In the genomic region with DNA sequence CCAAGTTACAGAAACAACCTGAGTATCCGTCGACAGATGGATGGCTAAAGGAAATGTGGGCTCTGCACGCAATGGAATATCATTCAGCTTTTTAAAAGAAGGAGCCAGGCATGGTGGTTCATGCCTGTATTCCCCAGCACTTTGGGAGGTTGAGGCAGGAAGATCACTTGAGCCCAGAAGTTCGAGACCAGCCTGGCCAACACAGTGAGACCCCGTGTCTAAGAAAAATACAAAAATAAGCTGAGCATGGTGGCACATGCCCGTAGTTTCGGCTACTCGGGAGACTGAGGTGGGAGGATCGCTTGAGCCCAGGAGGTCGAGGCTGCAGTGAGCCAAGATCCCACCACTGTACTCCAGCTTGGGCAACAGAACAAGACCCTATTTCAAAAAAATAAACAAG, we compare ENCODE assay signal across 8 cellular contexts. TPM values are rescaled to one million over a fixed set of nuclear protein-coding genes. Genes with fewer than 3 reads are reported as not detected.
"Had no signal": no experiment of that assay in that cellular context is flagged by ENCODE, and none has a peak within 500 bp of the region (broad histone marks: within the 10 kb centered on the region; RNA-seq: fewer than 3 reads in every experiment).

No MANE protein-coding gene starts in this region.

- DNase-seq: GM23248, H9, HCEC 1CT, HFFc6, IMR-90, KG1 had no signal

- H3K4me3 ChIP-seq: GM23248, K562 had no signal

- H3K4me3 Mint-ChIP-seq: H9, HFFc6 had no signal

- H3K9me3 Mint-ChIP-seq: H9, HFFc6 had no signal

- H3K27ac Mint-ChIP-seq: HFFc6 had no signal

- H3K27ac ChIP-seq: GM23248 had no signal

- ATAC-seq: K562 had no signal

RNA-seq across cellular contexts. Expression of a gene that starts 34.3 kb away (rescaled TPM):
- total RNA-seq: HT-29 had no signal
